Comparison of ENCODE assay signal across 10 cellular contexts in the genomic region with DNA sequence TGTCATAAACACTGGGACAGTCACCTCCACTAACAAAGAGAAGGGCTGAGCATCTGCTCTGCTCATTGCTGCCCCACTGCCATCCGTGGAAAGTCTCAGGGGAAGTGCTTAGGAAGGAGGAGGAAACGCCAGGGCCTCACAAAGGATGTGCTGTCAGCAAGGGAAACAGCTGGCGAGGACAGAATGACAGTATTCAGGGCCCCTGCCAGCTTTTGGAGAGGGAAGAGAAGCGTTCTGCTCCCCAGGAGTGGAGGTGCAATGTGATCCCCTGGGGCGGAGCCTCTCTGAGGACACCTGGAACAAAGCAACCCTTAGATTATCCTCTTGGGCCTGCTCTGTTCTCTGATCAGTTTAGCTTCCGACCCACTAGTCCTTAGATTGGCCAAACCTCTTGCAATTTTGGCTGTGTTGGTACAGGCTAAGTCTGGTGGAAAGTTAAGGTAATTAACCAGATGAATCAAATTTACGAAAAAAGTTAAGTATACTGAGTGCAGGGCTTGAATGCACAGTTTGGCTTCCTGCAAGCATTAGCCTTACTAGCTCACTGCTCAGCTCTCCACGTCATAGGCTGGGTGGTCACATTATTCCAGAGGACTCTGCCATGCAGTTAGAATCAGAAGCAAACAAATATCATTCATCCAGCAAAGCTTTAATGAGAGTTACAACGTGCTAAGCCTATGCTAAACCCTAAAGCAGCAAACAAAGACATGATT.
DNase-seq lines count a peak whose midpoint lies in the region; ATAC-seq, FAIRE-seq and TF ChIP-seq lines count a peak whose summit lies in the region.
"Had no signal": no experiment of that assay in that cellular context is flagged by ENCODE, and none has a peak within 500 bp of the region (broad histone marks: within the 10 kb centered on the region; RNA-seq: fewer than 3 reads in every experiment).

No MANE protein-coding gene starts in this region.

- no peaks in the 10 kb centered on the region for H4K20me1 ChIP-seq in HepG2 (ENCODE audit: insufficient read depth, low read length)

- TF ChIP-seq POLR2A in HepG2 (IDR thresholded peaks at IDR 0.05; ENCODE audit: insufficient read depth in 1 of 2, low read depth in 2 of 2, low read length in 2 of 2) = no peak

- no peak for TF ChIP-seq RAD21 in HepG2 (CRISPR knock-in tag; IDR thresholded peaks at IDR 0.05)

- POLR2A ChIA-PET in HepG2 (lab: Yijun Ruan, JAX) = no interaction called here

- in situ Hi-C loops in SK-MEL-5 (cut with HindIII; ENCODE audit: low pct_unique_long_range_greater_than_20kb, low sequenced_read_pairs) (no loop called here), HepG2 (cut with HindIII; ENCODE audit: extremely low pct_ligation_motif_present, low pct_unique_long_range_greater_than_20kb) (no loop called here)

- no TSS peak for BruUV-seq in HepG2 (replicated peaks; lab: Mats Ljungman, UMichigan)

- H3K9me3 ChIP-seq in iPS DF 6.9 (ENCODE audit: control insufficient read depth, insufficient read depth, low read length) (no peaks in the 10 kb centered on the region), HepG2 (ENCODE audit: low read length) (no peaks in the 10 kb centered on the region)
- H3K9me3 ChIP-seq: tibial nerve had no signal

- H3K27me3 ChIP-seq in iPS DF 6.9 (ENCODE audit: control insufficient read depth, insufficient read depth, low read length) (no peaks in the 10 kb centered on the region), HepG2 (ENCODE audit: control insufficient read depth in 1 of 2, insufficient read depth in 2 of 2, low read length in 2 of 2) (0 out of 5 replicates have a peak, but pooled peaks cover 0 to 3% of the 10 kb centered on the region in 2 experiments)
- H3K27me3 ChIP-seq: tibial nerve had no signal

- no CpG with 5 or more reads among the region's 9 CpGs for WGBS in iPS DF 6.9 (ENCODE audit: insufficient coverage, insufficient read length)
- WGBS in HepG2 (ENCODE audit: low lambda C conversion rate) = 5% methylated on average over 8 of the region's 9 CpGs

- TF ChIP-seq EP300 in HepG2 (IDR thresholded peaks at IDR 0.05; ENCODE audit: low read depth in 2 of 2, low read length in 2 of 2) = no peak
- TF ChIP-seq EP300 in HepG2 (CRISPR knock-in tag; IDR thresholded peaks at IDR 0.05; ENCODE audit: borderline replicate concordance) = no peak

- no peaks in the 10 kb centered on the region for H3K36me3 ChIP-seq in iPS DF 6.9 (ENCODE audit: control insufficient read depth, insufficient read depth, low read length)
- no peaks in the 10 kb centered on the region for H3K36me3 ChIP-seq in HepG2 (replicated peaks in 1 of 2; ENCODE audit: control insufficient read depth in 1 of 2, insufficient read depth in 2 of 2, low read length in 2 of 2)
- H3K36me3 ChIP-seq: tibial nerve had no signal

- no peak overlapping the region for H3K9ac ChIP-seq in HepG2 (ENCODE audit: insufficient read depth, low read depth, low read length)

- no peak for ATAC-seq in HepG2

- no peak for TF ChIP-seq CTCF in HepG2 (CRISPR knock-in tag; IDR thresholded peaks at IDR 0.05)

- intact Hi-C loops in HepG2 (cut with micrococcal nuclease; ENCODE audit: unreplicated experiment) = no loop called here

- no peak overlapping the region for H3K4me2 ChIP-seq in HepG2 (ENCODE audit: low read depth, low read length)

- no peak for FAIRE-seq in HepG2 (lab: Jason Lieb, UNC)
- FAIRE-seq: RCC 7860 had no signal

- DNase-seq in COLO668 (lab: John Stamatoyannopoulos, UW; ENCODE audit: unreplicated experiment) (peak; percentile 44), NCI-H2029 (lab: John Stamatoyannopoulos, UW) (peak; percentile 99), SK-MEL-5 (ENCODE audit: low read depth, low spot score) (peak; percentile 31), iPS DF 6.9 (ENCODE audit: low read depth, low spot score) (peak; percentile 35), AML-193 (lab: John Stamatoyannopoulos, UW) (no peak), HepG2 (ENCODE audit: low spot score) (no peak)
- no peak for DNase-seq in activated effector memory CD4-positive, alpha-beta T cell treated with anti-CD3 and anti-CD28 coated beads, Interleukin-2, amount 50 U/mL, for 16 hours
- DNase-seq in effector CD4-positive, alpha-beta T cell = no peak

- no peak overlapping the region for H2AFZ ChIP-seq in HepG2 (ENCODE audit: low read length)

- no peaks in the 10 kb centered on the region for H3K79me2 ChIP-seq in HepG2 (ENCODE audit: insufficient read depth, low read length)

- 0 out of 2 replicates have a peak, but pooled peaks cover 1% of the 10 kb centered on the region for H3K4me1 ChIP-seq in iPS DF 6.9 (ENCODE audit: control insufficient read depth, insufficient read depth, low read length)
- H3K4me1 ChIP-seq in HepG2 (ENCODE audit: insufficient read depth, low read length) = no peaks in the 10 kb centered on the region

- H3K4me3 ChIP-seq in iPS DF 6.9 (ENCODE audit: low read length) = no peak overlapping the region
- no peak overlapping the region for H3K4me3 ChIP-seq in HepG2 (replicated peaks in 1 of 3; ENCODE audit: insufficient read depth in 1 of 3, low read depth in 2 of 3, low read length in 3 of 3)
- H3K4me3 ChIP-seq: tibial nerve had no signal

- CTCF ChIA-PET in HepG2 (lab: Yijun Ruan, JAX; ENCODE audit: low intra/inter-chr PET ratio, low total read pairs) = no interaction called here

- H3K27ac ChIP-seq in iPS DF 6.9 (ENCODE audit: low read length) (no peak overlapping the region), HepG2 (ENCODE audit: extremely low read length, insufficient read depth, low read length) (no peak overlapping the region)
- H3K27ac ChIP-seq: tibial nerve had no signal

TF ChIP-seq in HepG2, 621 proteins besides CTCF, POLR2A, EP300 and RAD21 (continues in another document):
- TF ChIP-seq SMC3 (IDR thresholded peaks at IDR 0.05; ENCODE audit: low read length) = no peak
- no peak for TF ChIP-seq MED8 (CRISPR knock-in tag; IDR thresholded peaks at IDR 0.05; ENCODE audit: insufficient replicate concordance)
- TF ChIP-seq, protein P1, sequence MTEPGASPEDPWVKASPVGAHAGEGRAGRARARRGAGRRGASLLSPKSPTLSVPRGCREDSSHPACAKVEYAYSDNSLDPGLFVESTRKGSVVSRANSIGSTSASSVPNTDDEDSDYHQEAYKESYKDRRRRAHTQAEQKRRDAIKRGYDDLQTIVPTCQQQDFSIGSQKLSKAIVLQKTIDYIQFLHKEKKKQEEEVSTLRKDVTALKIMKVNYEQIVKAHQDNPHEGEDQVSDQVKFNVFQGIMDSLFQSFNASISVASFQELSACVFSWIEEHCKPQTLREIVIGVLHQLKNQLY (CRISPR knock-in tag; IDR thresholded peaks at IDR 0.05) = no peak
- TF ChIP-seq SIN3B (IDR thresholded peaks at IDR 0.05; ENCODE audit: low read length) = no peak
- TF ChIP-seq PITX1 (CRISPR knock-in tag; IDR thresholded peaks at IDR 0.05) = no peak
- TF ChIP-seq, protein P2, sequence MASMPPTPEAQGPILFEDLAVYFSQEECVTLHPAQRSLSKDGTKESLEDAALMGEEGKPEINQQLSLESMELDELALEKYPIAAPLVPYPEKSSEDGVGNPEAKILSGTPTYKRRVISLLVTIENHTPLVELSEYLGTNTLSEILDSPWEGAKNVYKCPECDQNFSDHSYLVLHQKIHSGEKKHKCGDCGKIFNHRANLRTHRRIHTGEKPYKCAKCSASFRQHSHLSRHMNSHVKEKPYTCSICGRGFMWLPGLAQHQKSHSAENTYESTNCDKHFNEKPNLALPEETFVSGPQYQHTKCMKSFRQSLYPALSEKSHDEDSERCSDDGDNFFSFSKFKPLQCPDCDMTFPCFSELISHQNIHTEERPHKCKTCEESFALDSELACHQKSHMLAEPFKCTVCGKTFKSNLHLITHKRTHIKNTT (CRISPR knock-in tag; IDR thresholded peaks at IDR 0.05) = no peak
- no peak for TF ChIP-seq PRDM4 (CRISPR knock-in tag; IDR thresholded peaks at IDR 0.05; ENCODE audit: borderline replicate concordance)
- no peak for TF ChIP-seq CEBPG (CRISPR knock-in tag; IDR thresholded peaks at IDR 0.05)
- no peak for TF ChIP-seq ZNF138 (CRISPR knock-in tag; IDR thresholded peaks at IDR 0.05; ENCODE audit: low read depth)
- TF ChIP-seq, protein P3, sequence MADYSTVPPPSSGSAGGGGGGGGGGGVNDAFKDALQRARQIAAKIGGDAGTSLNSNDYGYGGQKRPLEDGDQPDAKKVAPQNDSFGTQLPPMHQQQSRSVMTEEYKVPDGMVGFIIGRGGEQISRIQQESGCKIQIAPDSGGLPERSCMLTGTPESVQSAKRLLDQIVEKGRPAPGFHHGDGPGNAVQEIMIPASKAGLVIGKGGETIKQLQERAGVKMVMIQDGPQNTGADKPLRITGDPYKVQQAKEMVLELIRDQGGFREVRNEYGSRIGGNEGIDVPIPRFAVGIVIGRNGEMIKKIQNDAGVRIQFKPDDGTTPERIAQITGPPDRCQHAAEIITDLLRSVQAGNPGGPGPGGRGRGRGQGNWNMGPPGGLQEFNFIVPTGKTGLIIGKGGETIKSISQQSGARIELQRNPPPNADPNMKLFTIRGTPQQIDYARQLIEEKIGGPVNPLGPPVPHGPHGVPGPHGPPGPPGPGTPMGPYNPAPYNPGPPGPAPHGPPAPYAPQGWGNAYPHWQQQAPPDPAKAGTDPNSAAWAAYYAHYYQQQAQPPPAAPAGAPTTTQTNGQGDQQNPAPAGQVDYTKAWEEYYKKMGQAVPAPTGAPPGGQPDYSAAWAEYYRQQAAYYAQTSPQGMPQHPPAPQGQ (CRISPR knock-in tag; IDR thresholded peaks at IDR 0.05; ENCODE audit: borderline replicate concordance) = no peak
- no peak for TF ChIP-seq TARDBP (CRISPR knock-in tag; IDR thresholded peaks at IDR 0.05)
- TF ChIP-seq ZNF75D (CRISPR knock-in tag; IDR thresholded peaks at IDR 0.05; ENCODE audit: borderline replicate concordance) = no peak

Comparison
In these comparisons a context has a peak if more than half of its experiments do, and no peak if none do; other contexts are left out.
1. DNase-seq: peak in COLO668 (single experiment), NCI-H2029 (single experiment), SK-MEL-5 (single experiment) and iPS DF 6.9 (single experiment); none in AML-193 (0 of 2), activated effector memory CD4-positive, alpha-beta T cell treated with anti-CD3 and anti-CD28 coated beads, Interleukin-2, amount 50 U/mL, for 16 hours (single experiment), effector CD4-positive, alpha-beta T cell (single experiment) and HepG2 (single experiment).